31 cellular contexts compared by ENCODE assay signal in the genomic region with DNA sequence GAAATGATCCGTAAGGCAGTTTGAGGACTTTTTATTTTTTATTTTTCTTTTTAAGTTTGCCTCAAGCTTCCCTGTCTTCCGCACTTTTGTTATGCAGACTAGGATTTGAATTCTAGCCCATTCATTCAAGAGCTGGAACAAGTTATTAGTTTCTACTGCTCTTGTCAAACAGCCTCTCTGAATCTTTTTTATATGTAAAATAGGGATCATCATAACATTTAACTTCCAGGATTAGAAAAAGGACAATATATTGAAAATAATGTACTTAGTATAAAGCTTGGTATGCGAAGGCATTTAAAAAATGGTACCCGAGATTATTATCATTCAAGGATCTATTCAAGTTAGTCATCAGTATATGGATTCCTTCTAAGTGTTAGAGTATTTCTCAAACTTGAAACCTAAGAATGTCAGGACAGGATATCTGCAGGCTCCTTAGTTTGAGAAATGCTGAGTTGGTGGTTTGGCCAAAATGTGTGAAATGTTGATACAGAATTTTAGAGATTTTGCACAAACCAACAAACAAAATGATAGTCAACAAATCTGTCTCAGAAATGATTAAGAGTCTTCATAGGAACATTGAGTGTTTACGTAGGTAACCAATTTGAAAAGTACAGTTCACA. TPM values are rescaled to one million over a fixed set of nuclear protein-coding genes. Genes with fewer than 3 reads are reported as not detected.
A peak's percentile ranks its signal among the peaks of the same experiment; 100 is the strongest.
DNase-seq lines count a peak whose midpoint lies in the region; ATAC-seq, FAIRE-seq and TF ChIP-seq lines count a peak whose summit lies in the region.
"Had no signal": no experiment of that assay in that cellular context is flagged by ENCODE, and none has a peak within 500 bp of the region (broad histone marks: within the 10 kb centered on the region; RNA-seq: fewer than 3 reads in every experiment).

No MANE protein-coding gene starts in this region.

- H3K4me1 Mint-ChIP-seq in stimulated activated naive B cell treated with anti-CD40 and anti-IgM and Interleukin-4, amounts not matched to agents 10 μg/mL and 1 μg/mL and 100 μg/mL, for 72 hours: no peaks in the 10 kb centered on the region
- H3K4me1 Mint-ChIP-seq: naive B cell; stimulated activated effector memory CD8-positive, alpha-beta T cell treated with anti-CD3 and anti-CD28 coated beads, Interleukin-12 subunit alpha, Interleukin-12 subunit beta, amount 100 ng/mL, for 72 hours had no signal

- H3K9me3 ChIP-seq in A549: no peaks in the 10 kb centered on the region
- H3K9me3 ChIP-seq in HAP-1: no peaks in the 10 kb centered on the region
- H3K9me3 ChIP-seq: adrenal gland, upper lobe of left lung had no signal

- H3K27ac ChIP-seq in A549: no peak overlapping the region
- H3K27ac ChIP-seq: brain microvascular endothelial cell, upper lobe of left lung had no signal

- H3K27ac Mint-ChIP-seq in stimulated activated naive B cell treated with anti-CD40 and anti-IgM and Interleukin-4, amounts not matched to agents 10 μg/mL and 1 μg/mL and 100 μg/mL, for 72 hours: no peak overlapping the region
- H3K27ac Mint-ChIP-seq: activated T-helper 1 cell treated with anti-CD3 and anti-CD28 coated beads, Interleukin-12 subunit alpha, Interleukin-12 subunit beta, Interleukin-2, Interleukin-4 antibody, amounts not matched to agents 30 ng/mL and 10 ng/mL and 1 ng/mL, durations not matched to agents 14 hours and 24 hours and 36 hours; CD4-positive, alpha-beta T cell; mesothelial cell of epicardium; stimulated activated effector memory CD8-positive, alpha-beta T cell treated with anti-CD3 and anti-CD28 coated beads, Interleukin-12 subunit alpha, Interleukin-12 subunit beta, amount 100 ng/mL, for 72 hours had no signal

- DNase-seq in A549 (ENCODE audit: low read depth in 1 of 2, low spot score in 1 of 2) (no peak), HAP-1 (ENCODE audit: low spot score in 2 of 2) (peak; percentile 35 to 99), fibroblast of gingiva (ENCODE audit: low read depth) (peak; percentile 45), non-pigmented ciliary epithelial cell (ENCODE audit: low read depth) (peak; percentile 14), NCI-H1694 (lab: John Stamatoyannopoulos, UW) (no peak), NCI-H2171 (lab: John Stamatoyannopoulos, UW) (no peak)
- no peak for DNase-seq in stimulated activated naive B cell treated with anti-CD40 and anti-IgM and Interleukin-4, amounts not matched to agents 10 μg/mL and 1 μg/mL and 100 μg/mL, for 72 hours
- DNase-seq: activated CD4-positive, alpha-beta T cell treated with anti-CD3 and anti-CD28 coated beads, Interleukin-2, amount 50 U/mL, for 48 hours; activated CD4-positive, CD25-positive, alpha-beta regulatory T cell treated with anti-CD3 and anti-CD28 coated beads, Interleukin-2, amount 50 U/mL, for 72 hours; activated CD8-positive, alpha-beta memory T cell treated with anti-CD3 and anti-CD28 coated beads, Interleukin-2, amount 50 U/mL, for 4 hours; activated naive CD4-positive, alpha-beta T cell treated with Interleukin-2 at 50 U/mL for 16 hours; adrenal gland; brain microvascular endothelial cell; CD4-positive, alpha-beta T cell; MV-4-11; naive B cell; NCI-H1436; NCI-H2081 treated with DMSO at 0.1 percent for 48 hours; NCI-H345; NCI-H69; SHP77 treated with DMSO at 0.1 percent for 48 hours; substantia nigra; upper lobe of left lung had no signal

- no peak overlapping the region for H3K4me3 Mint-ChIP-seq in stimulated activated naive B cell treated with anti-CD40 and anti-IgM and Interleukin-4, amounts not matched to agents 10 μg/mL and 1 μg/mL and 100 μg/mL, for 72 hours
- H3K4me3 Mint-ChIP-seq: activated T-helper 1 cell treated with anti-CD3 and anti-CD28 coated beads, Interleukin-12 subunit alpha, Interleukin-12 subunit beta, Interleukin-2, Interleukin-4 antibody, amounts not matched to agents 30 ng/mL and 10 ng/mL and 1 ng/mL, durations not matched to agents 14 hours and 24 hours and 36 hours; CD4-positive, alpha-beta T cell; mesothelial cell of epicardium; naive B cell; stimulated activated effector memory CD8-positive, alpha-beta T cell treated with anti-CD3 and anti-CD28 coated beads, Interleukin-12 subunit alpha, Interleukin-12 subunit beta, amount 100 ng/mL, for 72 hours had no signal

- H3K4me2 ChIP-seq in A549: no peak overlapping the region

- no peak for TF ChIP-seq POLR2A in A549 (IDR thresholded peaks at IDR 0.05; ENCODE audit: low read length)

- ATAC-seq in A549 (no peak), HG03045 (IDR thresholded peaks at IDR 0.05; ENCODE audit: unreplicated experiment) (no peak)
- no peak for ATAC-seq in stimulated activated naive B cell treated with anti-CD40 and anti-IgM and Interleukin-4, amounts not matched to agents 10 μg/mL and 1 μg/mL and 100 μg/mL, for 72 hours (replicated peaks)
- ATAC-seq: GM12878; HCT116; stimulated activated effector memory CD8-positive, alpha-beta T cell treated with anti-CD3 and anti-CD28 coated beads, Interleukin-12 subunit alpha, Interleukin-12 subunit beta, amount 100 ng/mL, for 72 hours had no signal

- TF ChIP-seq RAD21 in A549 (conservative IDR thresholded peaks at IDR 0.05 in 1 of 2, IDR thresholded peaks at IDR 0.05 in 1 of 2): no peak

- POLR2A ChIA-PET in A549 (lab: Yijun Ruan, JAX): no interaction called here

- H3K9me3 Mint-ChIP-seq in stimulated activated naive B cell treated with anti-CD40 and anti-IgM and Interleukin-4, amounts not matched to agents 10 μg/mL and 1 μg/mL and 100 μg/mL, for 72 hours: peaks cover 0 to 4% of the 10 kb centered on the region in 2 donors
- H3K9me3 Mint-ChIP-seq: activated T-helper 1 cell treated with anti-CD3 and anti-CD28 coated beads, Interleukin-12 subunit alpha, Interleukin-12 subunit beta, Interleukin-2, Interleukin-4 antibody, amounts not matched to agents 30 ng/mL and 10 ng/mL and 1 ng/mL, durations not matched to agents 14 hours and 24 hours and 36 hours; CD4-positive, alpha-beta T cell; mesothelial cell of epicardium; stimulated activated effector memory CD8-positive, alpha-beta T cell treated with anti-CD3 and anti-CD28 coated beads, Interleukin-12 subunit alpha, Interleukin-12 subunit beta, amount 100 ng/mL, for 72 hours had no signal

- in situ Hi-C loops in HAP-1 (cut with MboI; ENCODE audit: low sequenced_read_pairs): no loop called here

- no peak overlapping the region for H3K4me3 ChIP-seq in A549
- no peak overlapping the region for H3K4me3 ChIP-seq in HAP-1
- H3K4me3 ChIP-seq: adrenal gland, GM12878, upper lobe of left lung had no signal

- H3K4me1 ChIP-seq in A549 (no peaks in the 10 kb centered on the region), HAP-1 (peaks cover 22% of the 10 kb centered on the region)
- H3K4me1 ChIP-seq: upper lobe of left lung had no signal

- no peaks in the 10 kb centered on the region for H3K27me3 ChIP-seq in HAP-1 (ENCODE audit: low read depth)
- H3K27me3 ChIP-seq: adrenal gland, brain microvascular endothelial cell, upper lobe of left lung had no signal

- no peaks in the 10 kb centered on the region for H3K36me3 Mint-ChIP-seq in stimulated activated naive B cell treated with anti-CD40 and anti-IgM and Interleukin-4, amounts not matched to agents 10 μg/mL and 1 μg/mL and 100 μg/mL, for 72 hours
- H3K36me3 Mint-ChIP-seq: mesothelial cell of epicardium; stimulated activated effector memory CD8-positive, alpha-beta T cell treated with anti-CD3 and anti-CD28 coated beads, Interleukin-12 subunit alpha, Interleukin-12 subunit beta, amount 100 ng/mL, for 72 hours had no signal

- no peak for TF ChIP-seq EP300 in A549 (IDR thresholded peaks at IDR 0.05)

- no peak for TF ChIP-seq CTCF in A549 (IDR thresholded peaks at IDR 0.05)

- 78% methylated on average over 5 of the region's 5 CpGs for WGBS in A549 (ENCODE audit: missing lambda C conversion rate)

- CTCF ChIA-PET in A549 (lab: Yijun Ruan, JAX): no interaction called here

- FAIRE-seq in A549 (lab: Jason Lieb, UNC): no peak
- FAIRE-seq: D721Med, GM12878, islet of Langerhans had no signal

- H3K36me3 ChIP-seq in HAP-1 (replicated peaks): no peaks in the 10 kb centered on the region
- H3K36me3 ChIP-seq: adrenal gland, brain microvascular endothelial cell, upper lobe of left lung had no signal

- no peaks in the 10 kb centered on the region for H3K27me3 Mint-ChIP-seq in stimulated activated naive B cell treated with anti-CD40 and anti-IgM and Interleukin-4, amounts not matched to agents 10 μg/mL and 1 μg/mL and 100 μg/mL, for 72 hours
- H3K27me3 Mint-ChIP-seq: naive B cell had no signal

TF ChIP-seq in A549, 52 proteins besides CTCF, POLR2A, EP300 and RAD21:
- TF ChIP-seq, protein P1, sequence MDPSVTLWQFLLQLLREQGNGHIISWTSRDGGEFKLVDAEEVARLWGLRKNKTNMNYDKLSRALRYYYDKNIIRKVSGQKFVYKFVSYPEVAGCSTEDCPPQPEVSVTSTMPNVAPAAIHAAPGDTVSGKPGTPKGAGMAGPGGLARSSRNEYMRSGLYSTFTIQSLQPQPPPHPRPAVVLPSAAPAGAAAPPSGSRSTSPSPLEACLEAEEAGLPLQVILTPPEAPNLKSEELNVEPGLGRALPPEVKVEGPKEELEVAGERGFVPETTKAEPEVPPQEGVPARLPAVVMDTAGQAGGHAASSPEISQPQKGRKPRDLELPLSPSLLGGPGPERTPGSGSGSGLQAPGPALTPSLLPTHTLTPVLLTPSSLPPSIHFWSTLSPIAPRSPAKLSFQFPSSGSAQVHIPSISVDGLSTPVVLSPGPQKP (IDR thresholded peaks at IDR 0.05; ENCODE audit: low read depth, low read length): no peak
- peak; percentile 31 for TF ChIP-seq MAFK (IDR thresholded peaks at IDR 0.05; ENCODE audit: partially characterized antibody)
TF ChIP-seq in A549: peak in this region for 1.

RNA-seq across cellular contexts. Expression of a gene that starts 40.4 kb away (rescaled TPM):
- polyA plus RNA-seq in A549 (2011; rRNA removed) (2.9 and 4.6 TPM in 2 replicates), A549 (2017; fragmentation: RNase III; extraction: RNeasy Plus Mini Kit Qiagen cat#74134 plus additional on column Dnase treatment) (0.38 to 0.79 TPM (median 0.61 TPM) in 3 replicates)
- 0.47 and 0.50 TPM in 2 replicates for polyA plus RNA-seq in A549 (2012; cell fraction: cytosol; rRNA removed)
- polyA plus RNA-seq in A549 (2012; cell fraction: nucleus; rRNA removed): 0.46 and 0.67 TPM in 2 replicates
- polyA minus RNA-seq in A549 (2011; rRNA and poly(A)+ RNA removed): 1.9 and 2.7 TPM in 2 replicates

Comparison
In these comparisons a context has a peak if more than half of its experiments do, and no peak if none do; other contexts are left out.
1. DNase-seq: peak in HAP-1 (2 of 2), fibroblast of gingiva (single experiment) and non-pigmented ciliary epithelial cell (single experiment); none in A549 (0 of 2), NCI-H1694 (single experiment), NCI-H2171 (single experiment) and stimulated activated naive B cell treated with anti-CD40 and anti-IgM and Interleukin-4, amounts not matched to agents 10 μg/mL and 1 μg/mL and 100 μg/mL, for 72 hours (single experiment).